22 cellular contexts compared by ENCODE assay signal in genomic region chr1:215482079-215482478, GRCh38.
"Had no signal": no experiment of that assay in that cellular context is flagged by ENCODE, and none has a peak within 500 bp of the region (broad histone marks: within the 10 kb centered on the region; RNA-seq: fewer than 3 reads in every experiment).

No MANE protein-coding gene starts in this region.

- H3K36me3 ChIP-seq: esophagus muscularis mucosa, neural progenitor cell, ovary, right atrium auricular region, sigmoid colon, tibial nerve had no signal

- ATAC-seq: left colon; left ventricle myocardium superior; natural killer cell treated with Interleukin-12 subunit alpha and Interleukin-12 subunit beta and Interleukin-15 and Interleukin-18, amount 100 ng/mL, for 72 hours; stimulated activated naive B cell treated with anti-CD40 and anti-IgM and Interleukin-4, amounts not matched to agents 10 μg/mL and 1 μg/mL and 100 μg/mL, for 72 hours; stimulated activated naive CD8-positive, alpha-beta T cell treated with anti-CD3 and anti-CD28 coated beads, Interleukin-15, amount 100 ng/mL, for 72 hours had no signal

- H3K27me3 ChIP-seq: dorsolateral prefrontal cortex, esophagus muscularis mucosa, neural progenitor cell, ovary, right atrium auricular region, sigmoid colon, testis, tibial nerve had no signal

- H3K27ac ChIP-seq: coronary artery, dorsolateral prefrontal cortex, esophagus muscularis mucosa, neural progenitor cell, ovary, right atrium auricular region, sigmoid colon, skin epidermis, testis, tibial nerve had no signal

- H3K4me1 ChIP-seq: esophagus muscularis mucosa, neural progenitor cell, right atrium auricular region, sigmoid colon, testis, tibial nerve had no signal

- H3K4me3 ChIP-seq: coronary artery, dorsolateral prefrontal cortex, esophagus muscularis mucosa, lung, neural progenitor cell, ovary, right atrium auricular region, sigmoid colon, skin epidermis, testis, tibial nerve had no signal

- DNase-seq: dorsolateral prefrontal cortex; effector CD8-positive, alpha-beta T cell; left colon; left ventricle myocardium superior; mesenchymal stem cell; midbrain; nucleus accumbens; ovary; sigmoid colon; stimulated activated CD4-positive, alpha-beta T cell treated with anti-CD3 and anti-CD28 coated beads, Interleukin-2, amount 100 ng/mL, for 24 hours; stimulated activated CD4-positive, alpha-beta T cell treated with anti-CD3 and anti-CD28 coated beads, Interleukin-4, amount 100 ng/mL, for 4 hours; stimulated activated naive B cell treated with anti-CD40 and anti-IgM and Interleukin-4, amounts not matched to agents 10 μg/mL and 1 μg/mL and 100 μg/mL, for 72 hours; stimulated activated naive CD8-positive, alpha-beta T cell treated with anti-CD3 and anti-CD28 coated beads, Interleukin-15, amount 100 ng/mL, for 72 hours; testis had no signal
